ENCODE assay signal across 1 cellular context in the genomic region with DNA sequence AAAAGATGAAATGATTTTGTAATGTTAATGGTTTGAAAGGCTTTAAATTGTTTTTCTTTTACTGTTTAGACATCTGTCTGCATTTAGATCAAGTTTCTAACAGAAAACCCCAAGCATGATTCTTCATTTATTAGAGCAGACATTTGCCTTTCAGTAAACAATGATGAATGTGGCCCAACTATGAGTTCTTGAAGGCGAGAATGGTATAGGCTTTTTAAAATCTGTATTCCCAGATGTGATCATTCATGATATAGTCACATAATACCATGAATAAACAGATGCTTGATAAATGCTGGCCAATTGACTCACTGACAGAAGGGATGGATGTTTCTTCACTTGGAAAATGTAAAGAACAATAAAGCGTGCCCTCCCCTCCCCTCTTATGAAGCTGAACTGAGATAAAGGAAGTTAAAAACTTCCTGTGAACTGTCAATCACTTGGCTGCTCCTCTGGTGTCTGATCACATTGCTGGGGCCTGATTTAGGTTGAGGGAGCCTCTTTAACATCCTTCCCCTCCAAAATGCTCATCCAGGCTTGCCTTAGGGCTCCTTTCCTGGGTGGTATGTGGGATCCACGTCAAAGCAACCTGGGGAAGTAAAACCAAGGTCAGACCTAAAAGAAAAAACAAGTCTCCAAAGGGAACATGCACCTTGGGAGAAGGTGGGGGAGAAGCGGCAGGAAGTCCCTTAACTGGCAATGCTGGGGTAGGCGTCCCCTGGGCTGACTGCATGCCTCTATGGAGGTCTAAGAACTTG.
TF ChIP-seq lines count a peak whose summit lies in the region.

No MANE protein-coding gene starts in this region.

TF ChIP-seq in HepG2, 621 proteins besides CTCF, POLR2A, EP300 and RAD21:
- TF ChIP-seq SCMH1 (CRISPR knock-in tag; IDR thresholded peaks at IDR 0.05; ENCODE audit: borderline replicate concordance) (no peak), MAX (IDR thresholded peaks at IDR 0.05) (no peak), FOXM1 (CRISPR knock-in tag; IDR thresholded peaks at IDR 0.05) (no peak), HNRNPL (IDR thresholded peaks at IDR 0.05; ENCODE audit: low read depth, low read length) (no peak), CAMTA2 (CRISPR knock-in tag; IDR thresholded peaks at IDR 0.05; ENCODE audit: borderline replicate concordance) (no peak), NR2F2 (IDR thresholded peaks at IDR 0.05; ENCODE audit: borderline replicate concordance, low read depth) (no peak), ZNF720 (CRISPR knock-in tag; IDR thresholded peaks at IDR 0.05) (no peak), TCF12 (IDR thresholded peaks at IDR 0.05) (no peak), TCF12 (CRISPR knock-in tag; IDR thresholded peaks at IDR 0.05) (no peak), CREM (IDR thresholded peaks at IDR 0.05) (no peak), CREM (CRISPR knock-in tag; IDR thresholded peaks at IDR 0.05) (no peak), SRSF9 (IDR thresholded peaks at IDR 0.05; ENCODE audit: borderline replicate concordance, insufficient read depth, low read depth, low read length, poor library complexity, severe bottlenecking) (no peak), PCBP2 (optimal IDR thresholded peaks at IDR 0.05; ENCODE audit: low read depth, low read length, poor library complexity, severe bottlenecking) (no peak), ZNF704 (CRISPR knock-in tag; IDR thresholded peaks at IDR 0.05; ENCODE audit: borderline replicate concordance) (no peak)
- TF ChIP-seq, protein P1, sequence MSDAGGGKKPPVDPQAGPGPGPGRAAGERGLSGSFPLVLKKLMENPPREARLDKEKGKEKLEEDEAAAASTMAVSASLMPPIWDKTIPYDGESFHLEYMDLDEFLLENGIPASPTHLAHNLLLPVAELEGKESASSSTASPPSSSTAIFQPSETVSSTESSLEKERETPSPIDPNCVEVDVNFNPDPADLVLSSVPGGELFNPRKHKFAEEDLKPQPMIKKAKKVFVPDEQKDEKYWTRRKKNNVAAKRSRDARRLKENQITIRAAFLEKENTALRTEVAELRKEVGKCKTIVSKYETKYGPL (CRISPR knock-in tag; IDR thresholded peaks at IDR 0.05) = no peak
